ENCODE assay signal across 8 cellular contexts in the genomic region with DNA sequence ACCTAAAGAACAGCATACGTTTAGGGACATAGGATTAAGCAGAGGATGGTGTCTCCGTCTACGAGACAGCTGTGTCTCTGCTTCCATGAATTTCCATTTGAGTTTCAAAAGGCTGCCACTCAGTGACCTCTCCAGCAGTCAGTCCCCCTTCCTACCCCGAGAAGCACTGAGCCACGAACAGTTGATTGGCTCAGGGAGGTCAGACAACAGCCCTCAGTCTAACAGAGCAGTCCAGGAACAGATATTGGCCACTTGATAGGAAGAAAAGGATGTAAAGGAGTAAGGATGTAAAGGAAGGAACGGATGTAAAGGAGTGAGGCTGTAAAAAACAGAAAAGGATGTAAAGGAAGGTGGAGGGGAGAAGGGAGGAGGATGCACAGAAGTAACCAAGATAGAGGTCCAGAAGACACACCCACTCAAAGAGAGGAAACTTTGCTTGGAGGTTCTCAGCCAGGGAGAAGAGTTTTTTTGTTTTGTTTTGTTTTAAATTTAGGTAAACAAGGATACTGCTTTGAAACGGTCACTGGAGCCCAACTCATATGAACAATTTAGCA. TPM values are rescaled to one million over a fixed set of nuclear protein-coding genes. Genes with fewer than 3 reads are reported as not detected.
DNase-seq lines count a peak whose midpoint lies in the region; ATAC-seq and TF ChIP-seq lines count a peak whose summit lies in the region.

No MANE protein-coding gene starts in this region.

- DNase-seq in left ventricle myocardium inferior = no peak
- DNase-seq in Right ventricle myocardium superior = no peak
- no peak for DNase-seq in adrenal gland
- DNase-seq in lower lobe of right lung = no peak
- DNase-seq in uterus = no peak
- no peak for DNase-seq in stimulated activated naive CD4-positive, alpha-beta T cell (lab: John Stamatoyannopoulos, UW)
- no peak for DNase-seq in NOMO-1 treated with dmso at 0.1 percent for 144 hours (lab: John Stamatoyannopoulos, UW; ENCODE audit: unreplicated experiment)

- intact Hi-C loops in left ventricle myocardium inferior (cut with micrococcal nuclease) (no loop called here), Right ventricle myocardium superior (cut with DNase I) (no loop called here), adrenal gland (cut with DNase I) (no loop called here), lower lobe of right lung (cut with DNase I) (no loop called here), uterus (cut with DNase I; ENCODE audit: low total_unique reads) (no loop called here)

- H3K27ac ChIP-seq in left ventricle myocardium inferior (replicated peaks) = peak overlapping the region; percentile 99
- H3K27ac ChIP-seq in adrenal gland = peak overlapping the region in 4 of 5 donors; percentile 98 to 100 (median 99)
- H3K27ac ChIP-seq in lower lobe of right lung = peak overlapping the region; percentile 97
- peak overlapping the region; percentile 96 to 99 for H3K27ac ChIP-seq in uterus

- ATAC-seq in Right ventricle myocardium superior (ENCODE audit: poor library complexity) = no peak
- no peak for ATAC-seq in lower lobe of right lung
- no peak for ATAC-seq in HG03460 (IDR thresholded peaks at IDR 0.05; ENCODE audit: unreplicated experiment)

- no peaks in the 10 kb centered on the region for H3K27me3 ChIP-seq in left ventricle myocardium inferior (ENCODE audit: low read depth)
- no peaks in the 10 kb centered on the region for H3K27me3 ChIP-seq in adrenal gland
- no peaks in the 10 kb centered on the region for H3K27me3 ChIP-seq in lower lobe of right lung (ENCODE audit: low read depth)
- no peaks in the 10 kb centered on the region for H3K27me3 ChIP-seq in uterus

- TF ChIP-seq POLR2A in adrenal gland (IDR thresholded peaks at IDR 0.05) (no peak), uterus (IDR thresholded peaks at IDR 0.05) (no peak)

- H3K9me3 ChIP-seq in left ventricle myocardium inferior (replicated peaks) (no peaks in the 10 kb centered on the region), adrenal gland (replicated peaks in 1 of 3) (no peaks in the 10 kb centered on the region), lower lobe of right lung (no peaks in the 10 kb centered on the region), uterus (no peaks in the 10 kb centered on the region)

- H3K36me3 ChIP-seq in left ventricle myocardium inferior = no peaks in the 10 kb centered on the region
- H3K36me3 ChIP-seq in adrenal gland (replicated peaks in 1 of 2) = no peaks in the 10 kb centered on the region
- no peaks in the 10 kb centered on the region for H3K36me3 ChIP-seq in lower lobe of right lung
- H3K36me3 ChIP-seq in uterus = no peaks in the 10 kb centered on the region

- WGBS in adrenal gland, 4 donors = 48 to 55% (median 53%) methylated on average over 7 of the region's 7 CpGs

- TF ChIP-seq CTCF in left ventricle myocardium inferior (IDR thresholded peaks at IDR 0.05; ENCODE audit: borderline replicate concordance) (no peak), adrenal gland (IDR thresholded peaks at IDR 0.05) (no peak), lower lobe of right lung (IDR thresholded peaks at IDR 0.05) (no peak), uterus (IDR thresholded peaks at IDR 0.05) (no peak)

- H3K4me3 ChIP-seq in left ventricle myocardium inferior (peak overlapping the region; percentile 84), adrenal gland (peak overlapping the region in 2 of 4 donors; percentile 54 to 85), lower lobe of right lung (peak overlapping the region; percentile 84), uterus (peak overlapping the region in 1 of 2 donors; percentile 81)

- H3K4me1 ChIP-seq in left ventricle myocardium inferior = peaks cover 57% of the 10 kb centered on the region
- peaks cover 10% of the 10 kb centered on the region in 2 donors for H3K4me1 ChIP-seq in adrenal gland (replicated peaks in 1 of 2)
- H3K4me1 ChIP-seq in lower lobe of right lung = peaks cover 30% of the 10 kb centered on the region
- H3K4me1 ChIP-seq in uterus = peaks cover 0 to 7% of the 10 kb centered on the region in 2 donors

RNA-seq across cellular contexts. Expression of gene NR4A3, which starts 3.2 kb away (rescaled TPM):
- total RNA-seq in left ventricle myocardium inferior (6.2 TPM), Right ventricle myocardium superior (3.7 TPM), adrenal gland (10 to 100 TPM in 5 of 8 donors, 1 to 10 TPM in 2, under 1 TPM in 1; 0.83 to 70.8 (median 11.6) TPM), lower lobe of right lung (1.7 TPM), uterus (1 to 10 TPM in 3 of 4 donors, under 1 TPM in 1; under 0.01 to 5.5 (median 2.0) TPM)
- polyA plus RNA-seq in adrenal gland = 10 to 100 TPM in 1 of 3 donors, 1 to 10 TPM in 2; 2.6 to 10.0 (median 7.6) TPM
